ENCODE assay signal across 1 cellular context in genomic region chr9:19154135-19154612, GRCh38.
TF ChIP-seq lines count a peak whose summit lies in the region.

No MANE protein-coding gene starts in this region.

TF ChIP-seq in HEK293, 187 proteins besides CTCF, POLR2A, EP300 and RAD21 (continued from another document):
- no peak for TF ChIP-seq ZNF23 (tag by site-specific recombination; IDR thresholded peaks at IDR 0.05; ENCODE audit: borderline replicate concordance)
- TF ChIP-seq ZNF449 (tag by site-specific recombination; IDR thresholded peaks at IDR 0.05), result peak; percentile 39; the same call in 1 of the 2 replicates
- TF ChIP-seq ZFHX2 (tag by site-specific recombination; conservative IDR thresholded peaks at IDR 0.05), result no peak
- TF ChIP-seq TRIM28 (IDR thresholded peaks at IDR 0.05; ENCODE audit: borderline replicate concordance, low read length), result no peak
- TF ChIP-seq ZNF548 (tag by site-specific recombination; IDR thresholded peaks at IDR 0.05), result no peak
- TF ChIP-seq SETDB1 (IDR thresholded peaks at IDR 0.05; ENCODE audit: insufficient read length, low read length), result peak; percentile 44
